In the genomic region with DNA sequence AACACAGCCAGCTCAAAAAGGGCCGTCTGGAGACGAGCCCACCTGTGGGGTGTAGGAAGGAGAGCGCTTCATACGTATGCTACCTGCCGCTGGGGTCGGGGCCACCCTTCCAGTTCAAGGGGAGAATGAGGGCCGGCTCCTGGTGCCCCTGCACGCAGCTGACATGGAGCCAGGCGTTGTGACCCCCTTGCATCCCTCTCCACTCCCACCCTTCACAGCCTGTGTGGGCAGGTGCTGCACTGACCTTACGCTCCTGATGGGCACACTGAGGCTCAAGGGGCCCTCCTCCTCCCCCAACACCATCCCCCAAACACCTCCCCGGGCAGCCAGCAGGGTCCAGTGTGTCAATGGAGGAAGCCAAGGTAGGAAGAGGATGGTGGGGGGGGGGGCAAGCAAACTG, we compare ENCODE assay signal across 10 cellular contexts. TPM values are rescaled to one million over a fixed set of nuclear protein-coding genes. Genes with fewer than 3 reads are reported as not detected.
A peak's percentile ranks its signal among the peaks of the same experiment; 100 is the strongest.
DNase-seq lines count a peak whose midpoint lies in the region; ATAC-seq and TF ChIP-seq lines count a peak whose summit lies in the region.
"Not testable (repeated sequence)": the region's sequence is repeated elsewhere in the genome, so short reads cannot be mapped to it uniquely, and the experiment has no call there.
"Had no signal": no experiment of that assay in that cellular context is flagged by ENCODE, and none has a peak within 500 bp of the region (broad histone marks: within the 10 kb centered on the region; RNA-seq: fewer than 3 reads in every experiment).

No MANE protein-coding gene starts in this region.

- intact Hi-C loops in adrenal gland (cut with DNase I); right cardiac atrium (cut with DNase I); sigmoid colon (cut with DNase I); tibial artery (cut with DNase I; ENCODE audit: low total_unique reads): not testable (repeated sequence)

- H3K36me3 ChIP-seq in HUES6 (ENCODE audit: control insufficient read depth, insufficient read depth, low read length); adrenal gland (replicated peaks in 1 of 2); endocrine pancreas (ENCODE audit: control insufficient read depth, insufficient read depth, low read length); mucosa of rectum (ENCODE audit: control insufficient read depth in 2 of 2, insufficient read depth in 2 of 2, low read length in 2 of 2); sigmoid colon; tibial artery: not testable (repeated sequence)

- TF ChIP-seq CTCF in AG04449 (IDR thresholded peaks at IDR 0.05; ENCODE audit: insufficient read depth, low read length, missing control alignments); adrenal gland (IDR thresholded peaks at IDR 0.05); sigmoid colon (IDR thresholded peaks at IDR 0.05); tibial artery (IDR thresholded peaks at IDR 0.05): not testable (repeated sequence)

- not testable (repeated sequence) for H3K27me3 ChIP-seq in HUES6 (ENCODE audit: control insufficient read depth, insufficient read depth, low read length); adrenal gland; endocrine pancreas (ENCODE audit: control insufficient read depth, insufficient read depth, low read length); right cardiac atrium (ENCODE audit: control insufficient read depth, insufficient read depth); mucosa of rectum (ENCODE audit: control insufficient read depth in 2 of 2, insufficient read depth in 2 of 2, low read length in 2 of 2); sigmoid colon; tibial artery

- not testable (repeated sequence) for ATAC-seq in right cardiac atrium

- peak overlapping the region; percentile 97; the same call in 1 of the 2 replicates for H3K27ac ChIP-seq in HUES6 (ENCODE audit: low read depth, low read length)
- peak overlapping the region in 4 of 5 donors; percentile 14 to 92 (median 54) for H3K27ac ChIP-seq in adrenal gland
- H3K27ac ChIP-seq in right cardiac atrium (ENCODE audit: low read length), result peak overlapping the region; percentile 98
- H3K27ac ChIP-seq in mucosa of rectum (ENCODE audit: low read depth in 2 of 2, low read length in 2 of 2), result peak overlapping the region; percentile 82 to 84
- peak overlapping the region; percentile 84 to 99 (median 96) for H3K27ac ChIP-seq in sigmoid colon
- H3K27ac ChIP-seq in tibial artery, result peak overlapping the region; percentile 98

- H3K9me3 ChIP-seq in HUES6 (ENCODE audit: control insufficient read depth, insufficient read depth, low read depth, low read length); adrenal gland (replicated peaks in 1 of 3); endocrine pancreas (ENCODE audit: control insufficient read depth, low read length); right cardiac atrium (ENCODE audit: control insufficient read depth, low read length); mucosa of rectum (ENCODE audit: control insufficient read depth in 2 of 2, low read length in 2 of 2); sigmoid colon; tibial artery: not testable (repeated sequence)

- not testable (repeated sequence) for TF ChIP-seq EP300 in sigmoid colon (IDR thresholded peaks at IDR 0.05)

- DNase-seq in AG04449 (ENCODE audit: low read depth, low spot score); adrenal gland; sigmoid colon; tibial artery: not testable (repeated sequence)
- peak in 2 of 3 donors; percentile 64 for DNase-seq in right cardiac atrium

- H3K4me1 ChIP-seq in HUES6 (ENCODE audit: control insufficient read depth, insufficient read depth, low read length) (peaks cover 29% of the 10 kb centered on the region), adrenal gland (replicated peaks in 1 of 2) (peaks cover 0 to 33% of the 10 kb centered on the region in 2 donors), right cardiac atrium (ENCODE audit: control insufficient read depth, insufficient read depth, low read length) (peaks cover 10% of the 10 kb centered on the region), mucosa of rectum (ENCODE audit: control insufficient read depth in 2 of 2, insufficient read depth in 2 of 2, low read length in 2 of 2) (peaks cover 15 to 28% of the 10 kb centered on the region in 2 donors), sigmoid colon (peaks cover 2 to 91% (median 86%) of the 10 kb centered on the region in 4 donors), tibial artery (peaks cover 14 to 92% (median 79%) of the 10 kb centered on the region in 4 donors)
- not testable (repeated sequence) for H3K4me1 ChIP-seq in endocrine pancreas (ENCODE audit: control insufficient read depth, insufficient read depth, low read length)

- POLR2A ChIA-PET in AG04449 (lab: Yijun Ruan, JAX), result interaction anchor here (1.3 kb wide), 1 partner anchor 161 kb away, joined by 3 read pairs; a partner anchor contains a TSS

- TF ChIP-seq POLR2A in adrenal gland (IDR thresholded peaks at IDR 0.05); sigmoid colon (IDR thresholded peaks at IDR 0.05): not testable (repeated sequence)

- peak overlapping the region; percentile 61 for H3K9ac ChIP-seq in HUES6 (ENCODE audit: low read length)
- peak overlapping the region; percentile 73 for H3K9ac ChIP-seq in endocrine pancreas (ENCODE audit: control insufficient read depth, insufficient read depth, low read length)
- H3K9ac ChIP-seq in mucosa of rectum (ENCODE audit: low read depth in 1 of 2, low read length in 2 of 2), result not testable (repeated sequence)

- WGBS in adrenal gland, 4 donors, result 54 to 60% (median 57%) methylated on average over 9 to 11 of the region's 11 CpGs; no CpG with 5 or more reads in 1 of the 4 donors
- 35% methylated on average over 11 of the region's 11 CpGs for WGBS in right cardiac atrium
- WGBS in sigmoid colon, 2 donors, result 59 to 86% methylated on average over 11 of the region's 11 CpGs

- H3K4me3 ChIP-seq in AG04449 (ENCODE audit: low read depth, low read length) (peak overlapping the region; percentile 33; the same call in 1 of the 2 replicates), HUES6 (ENCODE audit: low read depth, low read length) (peak overlapping the region; percentile 39; the same call in 1 of the 2 replicates), sigmoid colon (peak overlapping the region; percentile 37 to 47 (median 42)), tibial artery (peak overlapping the region; percentile 49 to 56)
- H3K4me3 ChIP-seq in adrenal gland; endocrine pancreas (ENCODE audit: control insufficient read depth, insufficient read depth, low read length); right cardiac atrium (ENCODE audit: low read length); mucosa of rectum (ENCODE audit: low read length in 2 of 2): not testable (repeated sequence)

- CTCF ChIA-PET in AG04449 (lab: Yijun Ruan, JAX), result not testable (repeated sequence)

RNA-seq across cellular contexts. Expression of a gene that starts 10.1 kb away (rescaled TPM):
- total RNA-seq in adrenal gland (100 to 1,000 TPM in 5 of 8 donors, 10 to 100 TPM in 3; 43.5 to 145 (median 104) TPM), right cardiac atrium (100 to 1,000 TPM in 2 of 4 donors, 10 to 100 TPM in 2; 95.9 to 111 (median 99.1) TPM), sigmoid colon (100 to 1,000 TPM in 2 of 4 donors, 10 to 100 TPM in 2; 81.6 to 372 (median 134) TPM)
- polyA plus RNA-seq in adrenal gland (100 to 1,000 TPM in 2 of 3 donors, 1 to 10 TPM in 1; 9.2 to 359 (median 104) TPM), right cardiac atrium (98.4 TPM), sigmoid colon (10 to 100 TPM; 10.6 to 61.4 (median 11.4) TPM)

RNA-seq across cellular contexts. Expression of a gene that starts 22.8 kb away (rescaled TPM):
- total RNA-seq in adrenal gland (1 to 10 TPM in 6 of 8 donors, not detected in 2; 1.0 to 4.1 (median 1.8) TPM), right cardiac atrium (under 1 TPM in 3 of 4 donors, not detected in 1; 0.24 to 0.89 (median 0.88) TPM), sigmoid colon (1 to 10 TPM in 2 of 4 donors, under 1 TPM in 1, not detected in 1; 0.68 to 3.0 (median 1.8) TPM)
- polyA plus RNA-seq in adrenal gland (10 to 100 TPM in 1 of 3 donors, 1 to 10 TPM in 1, under 1 TPM in 1; 0.46 to 23.1 (median 6.7) TPM), right cardiac atrium (0.95 TPM), sigmoid colon (10 to 100 TPM; 13.9 to 18.8 (median 16.2) TPM)
- total RNA-seq: A172; CD8-positive, alpha-beta T cell had no signal

RNA-seq across cellular contexts. Expression of a gene that starts 30.0 kb away (rescaled TPM):
- 100 to 1,000 TPM in 1 of 8 donors, 10 to 100 TPM in 7; 28.4 to 129 (median 60.5) TPM for total RNA-seq in adrenal gland
- 10 to 100 TPM; 21.0 to 47.8 (median 43.8) TPM for polyA plus RNA-seq in adrenal gland
- total RNA-seq in right cardiac atrium, result 10 to 100 TPM; 26.1 to 39.2 (median 33.0) TPM
- polyA plus RNA-seq in right cardiac atrium, result 17.7 TPM
- total RNA-seq in sigmoid colon, result 10 to 100 TPM; 30.3 to 46.3 (median 34.9) TPM
- polyA plus RNA-seq in sigmoid colon, result 10 to 100 TPM; 45.0 to 65.1 (median 63.6) TPM
